2 cellular contexts compared by ENCODE assay signal in the genomic region with DNA sequence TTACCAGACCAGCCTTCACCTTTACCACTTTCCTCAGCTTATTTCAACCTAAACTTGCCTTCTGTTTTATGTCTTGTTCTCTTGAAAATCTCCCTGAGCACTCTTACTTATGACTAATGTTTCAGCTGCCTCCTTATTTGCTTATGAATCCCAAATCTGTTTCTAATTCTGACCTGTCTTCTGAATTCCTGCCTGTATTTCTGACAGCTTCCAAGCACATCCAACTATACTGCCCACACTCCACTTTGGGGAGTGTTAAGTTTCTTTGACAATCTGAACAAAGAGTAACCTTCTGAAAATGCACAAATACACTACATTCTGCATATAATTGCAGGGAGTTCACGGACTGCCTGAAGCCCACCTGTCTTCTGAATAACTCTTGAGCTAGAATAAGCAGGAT.
A peak's percentile ranks its signal among the peaks of the same experiment; 100 is the strongest.
TF ChIP-seq lines count a peak whose summit lies in the region.

No MANE protein-coding gene starts in this region.

TF ChIP-seq in SK-N-SH, 30 proteins besides CTCF, POLR2A, EP300 and RAD21 (continued from another document):
- TF ChIP-seq FOSL2 (IDR thresholded peaks at IDR 0.05; ENCODE audit: borderline replicate concordance, low read depth) (no peak), ELF1 (IDR thresholded peaks at IDR 0.05) (no peak), GABPA (IDR thresholded peaks at IDR 0.05; ENCODE audit: low read depth) (no peak), RCOR1 (IDR thresholded peaks at IDR 0.05; ENCODE audit: low read length) (no peak), EZH2phosphoT487 (IDR thresholded peaks at IDR 0.05; ENCODE audit: borderline replicate concordance, low read depth) (no peak), RXRA (IDR thresholded peaks at IDR 0.05; ENCODE audit: borderline replicate concordance, low read depth) (no peak), TCF12 (IDR thresholded peaks at IDR 0.05) (peak; percentile 78), FOXM1 (IDR thresholded peaks at IDR 0.05; ENCODE audit: low read depth) (no peak), JUND (IDR thresholded peaks at IDR 0.05) (0 out of 2 replicates have a peak, but pooled peaks have one; percentile 7)
- TF ChIP-seq, protein P1, sequence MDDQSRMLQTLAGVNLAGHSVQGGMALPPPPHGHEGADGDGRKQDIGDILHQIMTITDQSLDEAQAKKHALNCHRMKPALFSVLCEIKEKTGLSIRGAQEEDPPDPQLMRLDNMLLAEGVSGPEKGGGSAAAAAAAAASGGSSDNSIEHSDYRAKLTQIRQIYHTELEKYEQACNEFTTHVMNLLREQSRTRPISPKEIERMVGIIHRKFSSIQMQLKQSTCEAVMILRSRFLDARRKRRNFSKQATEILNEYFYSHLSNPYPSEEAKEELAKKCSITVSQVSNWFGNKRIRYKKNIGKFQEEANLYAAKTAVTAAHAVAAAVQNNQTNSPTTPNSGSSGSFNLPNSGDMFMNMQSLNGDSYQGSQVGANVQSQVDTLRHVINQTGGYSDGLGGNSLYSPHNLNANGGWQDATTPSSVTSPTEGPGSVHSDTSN (IDR thresholded peaks at IDR 0.05) = peak; percentile 51
- TF ChIP-seq, protein P2, sequence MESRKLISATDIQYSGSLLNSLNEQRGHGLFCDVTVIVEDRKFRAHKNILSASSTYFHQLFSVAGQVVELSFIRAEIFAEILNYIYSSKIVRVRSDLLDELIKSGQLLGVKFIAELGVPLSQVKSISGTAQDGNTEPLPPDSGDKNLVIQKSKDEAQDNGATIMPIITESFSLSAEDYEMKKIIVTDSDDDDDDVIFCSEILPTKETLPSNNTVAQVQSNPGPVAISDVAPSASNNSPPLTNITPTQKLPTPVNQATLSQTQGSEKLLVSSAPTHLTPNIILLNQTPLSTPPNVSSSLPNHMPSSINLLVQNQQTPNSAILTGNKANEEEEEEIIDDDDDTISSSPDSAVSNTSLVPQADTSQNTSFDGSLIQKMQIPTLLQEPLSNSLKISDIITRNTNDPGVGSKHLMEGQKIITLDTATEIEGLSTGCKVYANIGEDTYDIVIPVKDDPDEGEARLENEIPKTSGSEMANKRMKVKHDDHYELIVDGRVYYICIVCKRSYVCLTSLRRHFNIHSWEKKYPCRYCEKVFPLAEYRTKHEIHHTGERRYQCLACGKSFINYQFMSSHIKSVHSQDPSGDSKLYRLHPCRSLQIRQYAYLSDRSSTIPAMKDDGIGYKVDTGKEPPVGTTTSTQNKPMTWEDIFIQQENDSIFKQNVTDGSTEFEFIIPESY (IDR thresholded peaks at IDR 0.05; ENCODE audit: borderline replicate concordance, low read depth) = no peak

TF ChIP-seq in HepG2, 621 proteins besides CTCF, POLR2A, EP300 and RAD21:
- TF ChIP-seq, protein P3, sequence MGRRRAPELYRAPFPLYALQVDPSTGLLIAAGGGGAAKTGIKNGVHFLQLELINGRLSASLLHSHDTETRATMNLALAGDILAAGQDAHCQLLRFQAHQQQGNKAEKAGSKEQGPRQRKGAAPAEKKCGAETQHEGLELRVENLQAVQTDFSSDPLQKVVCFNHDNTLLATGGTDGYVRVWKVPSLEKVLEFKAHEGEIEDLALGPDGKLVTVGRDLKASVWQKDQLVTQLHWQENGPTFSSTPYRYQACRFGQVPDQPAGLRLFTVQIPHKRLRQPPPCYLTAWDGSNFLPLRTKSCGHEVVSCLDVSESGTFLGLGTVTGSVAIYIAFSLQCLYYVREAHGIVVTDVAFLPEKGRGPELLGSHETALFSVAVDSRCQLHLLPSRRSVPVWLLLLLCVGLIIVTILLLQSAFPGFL (CRISPR knock-in tag; IDR thresholded peaks at IDR 0.05) = no peak
- TF ChIP-seq, protein P4, sequence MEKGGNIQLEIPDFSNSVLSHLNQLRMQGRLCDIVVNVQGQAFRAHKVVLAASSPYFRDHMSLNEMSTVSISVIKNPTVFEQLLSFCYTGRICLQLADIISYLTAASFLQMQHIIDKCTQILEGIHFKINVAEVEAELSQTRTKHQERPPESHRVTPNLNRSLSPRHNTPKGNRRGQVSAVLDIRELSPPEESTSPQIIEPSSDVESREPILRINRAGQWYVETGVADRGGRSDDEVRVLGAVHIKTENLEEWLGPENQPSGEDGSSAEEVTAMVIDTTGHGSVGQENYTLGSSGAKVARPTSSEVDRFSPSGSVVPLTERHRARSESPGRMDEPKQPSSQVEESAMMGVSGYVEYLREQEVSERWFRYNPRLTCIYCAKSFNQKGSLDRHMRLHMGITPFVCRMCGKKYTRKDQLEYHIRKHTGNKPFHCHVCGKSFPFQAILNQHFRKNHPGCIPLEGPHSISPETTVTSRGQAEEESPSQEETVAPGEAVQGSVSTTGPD (CRISPR knock-in tag; IDR thresholded peaks at IDR 0.05) = no peak
- no peak for TF ChIP-seq ARNT2 (CRISPR knock-in tag; IDR thresholded peaks at IDR 0.05; ENCODE audit: low read depth)
- TF ChIP-seq, protein P5, sequence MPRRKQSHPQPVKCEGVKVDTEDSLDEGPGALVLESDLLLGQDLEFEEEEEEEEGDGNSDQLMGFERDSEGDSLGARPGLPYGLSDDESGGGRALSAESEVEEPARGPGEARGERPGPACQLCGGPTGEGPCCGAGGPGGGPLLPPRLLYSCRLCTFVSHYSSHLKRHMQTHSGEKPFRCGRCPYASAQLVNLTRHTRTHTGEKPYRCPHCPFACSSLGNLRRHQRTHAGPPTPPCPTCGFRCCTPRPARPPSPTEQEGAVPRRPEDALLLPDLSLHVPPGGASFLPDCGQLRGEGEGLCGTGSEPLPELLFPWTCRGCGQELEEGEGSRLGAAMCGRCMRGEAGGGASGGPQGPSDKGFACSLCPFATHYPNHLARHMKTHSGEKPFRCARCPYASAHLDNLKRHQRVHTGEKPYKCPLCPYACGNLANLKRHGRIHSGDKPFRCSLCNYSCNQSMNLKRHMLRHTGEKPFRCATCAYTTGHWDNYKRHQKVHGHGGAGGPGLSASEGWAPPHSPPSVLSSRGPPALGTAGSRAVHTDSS (CRISPR knock-in tag; conservative IDR thresholded peaks at IDR 0.05) = no peak
- no peak for TF ChIP-seq BRD4 (CRISPR knock-in tag; IDR thresholded peaks at IDR 0.05)
- TF ChIP-seq, protein P6, sequence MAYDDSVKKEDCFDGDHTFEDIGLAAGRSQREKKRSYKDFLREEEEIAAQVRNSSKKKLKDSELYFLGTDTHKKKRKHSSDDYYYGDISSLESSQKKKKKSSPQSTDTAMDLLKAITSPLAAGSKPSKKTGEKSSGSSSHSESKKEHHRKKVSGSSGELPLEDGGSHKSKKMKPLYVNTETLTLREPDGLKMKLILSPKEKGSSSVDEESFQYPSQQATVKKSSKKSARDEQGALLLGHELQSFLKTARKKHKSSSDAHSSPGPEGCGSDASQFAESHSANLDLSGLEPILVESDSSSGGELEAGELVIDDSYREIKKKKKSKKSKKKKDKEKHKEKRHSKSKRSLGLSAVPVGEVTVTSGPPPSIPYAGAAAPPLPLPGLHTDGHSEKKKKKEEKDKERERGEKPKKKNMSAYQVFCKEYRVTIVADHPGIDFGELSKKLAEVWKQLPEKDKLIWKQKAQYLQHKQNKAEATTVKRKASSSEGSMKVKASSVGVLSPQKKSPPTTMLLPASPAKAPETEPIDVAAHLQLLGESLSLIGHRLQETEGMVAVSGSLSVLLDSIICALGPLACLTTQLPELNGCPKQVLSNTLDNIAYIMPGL (CRISPR knock-in tag; IDR thresholded peaks at IDR 0.05; ENCODE audit: borderline replicate concordance in 1 of 2, low read depth in 1 of 2) = no peak
- no peak for TF ChIP-seq MXD4 (CRISPR knock-in tag; IDR thresholded peaks at IDR 0.05)
- no peak for TF ChIP-seq ZFAT (CRISPR knock-in tag; conservative IDR thresholded peaks at IDR 0.05)
- no peak for TF ChIP-seq ETV6 (CRISPR knock-in tag; conservative IDR thresholded peaks at IDR 0.05)
TF ChIP-seq in HepG2: peak in this region for 0.
